In genomic region chrX:15493118-15494082, GRCh38 we compare ENCODE assay signal across 8 cellular contexts. TPM values are rescaled to one million over a fixed set of nuclear protein-coding genes. Genes with fewer than 3 reads are reported as not detected.
DNase-seq lines count a peak whose midpoint lies in the region; ATAC-seq and TF ChIP-seq lines count a peak whose summit lies in the region.

PIR (minus strand) TSS chrX:15493333; CDS start chrX:15491257, 2,076 bp downstream.

- H3K4me3 ChIP-seq in mucosa of descending colon, result no peak within 1 kb of the TSS

- intact Hi-C loops in Calu3 (cut with micrococcal nuclease; ENCODE audit: unreplicated experiment), result loop anchor here (1.0 to 10.0 kb wide), 3 partner anchors 21 to 171 kb away; partner anchors contain the start of gene CLTRN
- intact Hi-C loops in mucosa of descending colon (cut with DNase I, micrococcal nuclease), result no loop called here

- H3K27ac Mint-ChIP-seq in Calu3 (ENCODE audit: unreplicated experiment), result peak within 1 kb of the TSS; percentile 46

- DNase-seq in Calu3 (peak; percentile 92), HS-27A (ENCODE audit: low read depth) (peak; percentile 22), NOMO-1 treated with dmso at 0.1 percent for 144 hours (lab: John Stamatoyannopoulos, UW; ENCODE audit: unreplicated experiment) (peak; percentile 87), activated T-cell treated with anti-CD3 and anti-CD28 coated beads for 24 hours (ENCODE audit: low read depth) (peak; percentile 50), erythroblast (lab: John Stamatoyannopoulos, UW) (peak; percentile 87 to 91), mucosa of descending colon (peak; percentile 84 to 91 (median 90))
- peak; percentile 19 for DNase-seq in stimulated activated CD8-positive, alpha-beta memory T cell treated with anti-CD3 and anti-CD28 coated beads, Interleukin-7, amount 100 ng/mL, for 24 hours (ENCODE audit: low read depth)

- H3K4me1 Mint-ChIP-seq in Calu3 (ENCODE audit: low read depth, unreplicated experiment), result peaks cover 22% of the 10 kb centered on the region

- H3K27me3 Mint-ChIP-seq in Calu3 (ENCODE audit: unreplicated experiment), result no peaks in the 10 kb centered on the region

- TSS peak; percentile 87 for BruUV-seq in Calu3 (replicated peaks; lab: Mats Ljungman, UMichigan)

- ATAC-seq in GM21360 (IDR thresholded peaks at IDR 0.05; ENCODE audit: unreplicated experiment) (peak; percentile 94), mucosa of descending colon (peak; percentile 99)

- H3K36me3 ChIP-seq in mucosa of descending colon (ENCODE audit: low read depth), result no peaks in the 10 kb centered on the region

- no peak for TF ChIP-seq CTCF in Calu3 (IDR thresholded peaks at IDR 0.05; ENCODE audit: unreplicated experiment)
- TF ChIP-seq CTCF in mucosa of descending colon (IDR thresholded peaks at IDR 0.05), result no peak

- H3K36me3 Mint-ChIP-seq in Calu3 (ENCODE audit: insufficient read depth, unreplicated experiment), result peaks cover 9% of the 10 kb centered on the region

- H3K4me3 Mint-ChIP-seq in Calu3 (ENCODE audit: low read depth, unreplicated experiment), result peak within 1 kb of the TSS; percentile 85

- no peaks in the 10 kb centered on the region for H3K4me1 ChIP-seq in mucosa of descending colon (ENCODE audit: low read depth)

- H3K9me3 ChIP-seq in mucosa of descending colon, result no peaks in the 10 kb centered on the region

- CTCF ChIA-PET in Calu3 (lab: Charles Lee), result interaction anchor here (0.6 to 1.8 kb wide), 7 partner anchors 17 to 223 kb away, joined by 3 to 11 read pairs (median 3); partner anchors contain the start of gene ASB9

- no peaks in the 10 kb centered on the region for H3K9me3 Mint-ChIP-seq in Calu3 (ENCODE audit: low read depth, unreplicated experiment)

- peak; percentile 67 for TF ChIP-seq POLR2A in erythroblast (IDR thresholded peaks at IDR 0.05; ENCODE audit: low read length)

RNA-seq across cellular contexts. Expression of gene PIR, which starts in this region (rescaled TPM):
- 32.1 and 40.9 TPM in 2 replicates for total RNA-seq in Calu3 (2022)
- 1 to 10 TPM; 6.0 to 9.7 (median 8.4) TPM for total RNA-seq in mucosa of descending colon

Comparison
In these comparisons a context has a peak if more than half of its experiments do, and no peak if none do; other contexts are left out.
1. DNase-seq: peak in every context shown above with its lines; median percentile 92 in Calu3; 90 in mucosa of descending colon; 89 in erythroblast; 87 in NOMO-1 treated with dmso at 0.1 percent for 144 hours; 50 in activated T-cell treated with anti-CD3 and anti-CD28 coated beads for 24 hours; 22 in HS-27A; 19 in stimulated activated CD8-positive, alpha-beta memory T cell treated with anti-CD3 and anti-CD28 coated beads, Interleukin-7, amount 100 ng/mL, for 24 hours.